34 cellular contexts compared by ENCODE assay signal in genomic region chr20:52212943-52213342, GRCh38.
"Had no signal": no experiment of that assay in that cellular context is flagged by ENCODE, and none has a peak within 500 bp of the region (broad histone marks: within the 10 kb centered on the region; RNA-seq: fewer than 3 reads in every experiment).

No MANE protein-coding gene starts in this region.

- H3K9me3 ChIP-seq: adrenal gland had no signal

- H3K27me3 ChIP-seq: adrenal gland, ascending aorta, body of pancreas, brain microvascular endothelial cell, breast epithelium, cardiac muscle cell had no signal

- H3K4me3 ChIP-seq: adrenal gland, ascending aorta, body of pancreas, breast epithelium, cardiac muscle cell had no signal

- ATAC-seq: activated naive CD4-positive, alpha-beta T cell treated with anti-CD3 and anti-CD28 coated beads, Interleukin-2, amount 50 U/mL, for 72 hours; activated naive CD8-positive, alpha-beta T cell treated with anti-CD3 and anti-CD28 coated beads, Interleukin-2, amount 50 U/mL, for 24 hours; activated T-cell treated with anti-CD3 and anti-CD28 coated beads, Interleukin-2, amount 50 U/mL, for 4 hours; activated T-cell treated with anti-CD3 and anti-CD28 coated beads, Interleukin-2, amount 50 U/mL, for 72 hours; activated T-helper 17 cell treated with anti-CD3 and anti-CD28 coated beads, Interleukin-2, amount 50 U/mL, for 72 hours; body of pancreas had no signal

- FAIRE-seq: astrocyte, bronchial epithelial cell had no signal

- H3K4me1 ChIP-seq: adrenal gland, ascending aorta, body of pancreas, breast epithelium had no signal

- DNase-seq: activated effector memory CD4-positive, alpha-beta T cell treated with anti-CD3 and anti-CD28 coated beads, Interleukin-2, amount 50 U/mL, for 16 hours; activated effector memory CD4-positive, alpha-beta T cell treated with Interleukin-2 at 50 U/mL for 16 hours; activated gamma-delta T cell; activated gamma-delta T cell treated with Interleukin-2 at 50 U/mL for 16 hours; activated naive CD4-positive, alpha-beta T cell; activated naive CD4-positive, alpha-beta T cell treated with anti-CD3 and anti-CD28 coated beads for 36 hours; activated naive CD4-positive, alpha-beta T cell treated with anti-CD3 and anti-CD28 coated beads, Interleukin-2, amount 10 ng/mL, durations not matched to agents 7 days and 5 days; activated naive CD4-positive, alpha-beta T cell treated with anti-CD3 and anti-CD28 coated beads, Interleukin-2, amount 50 U/mL, for 16 hours; activated naive CD4-positive, alpha-beta T cell treated with Interleukin-2 at 50 U/mL for 16 hours; activated naive CD8-positive, alpha-beta T cell treated with anti-CD3 and anti-CD28 coated beads for 36 hours; activated naive CD8-positive, alpha-beta T cell treated with anti-CD3 and anti-CD28 coated beads, Interleukin-2, amount 10 ng/mL, durations not matched to agents 7 days and 5 days; activated naive CD8-positive, alpha-beta T cell treated with anti-CD3 and anti-CD28 coated beads, Interleukin-2, amount 50 U/mL, for 24 hours; activated T-cell treated with anti-CD3 and anti-CD28 coated beads, Interleukin-2, amount 50 U/mL, for 1 hour; activated T-cell treated with anti-CD3 and anti-CD28 coated beads, Interleukin-2, amount 50 U/mL, for 24 hours; activated T-cell treated with anti-CD3 and anti-CD28 coated beads, Interleukin-2, amount 50 U/mL, for 4 hours; activated T-cell treated with anti-CD3 and anti-CD28 coated beads, Interleukin-2, amount 50 U/mL, for 48 hours; activated T-cell treated with anti-CD3 and anti-CD28 coated beads, Interleukin-2, amount 50 U/mL, for 72 hours; adrenal gland; amniotic stem cell; amygdala; anterior cingulate cortex; aorta; body of pancreas; brain microvascular endothelial cell; caudate nucleus; central memory CD4-positive, alpha-beta T cell; cerebellar nuclear complex had no signal

- H3K27ac ChIP-seq: adrenal gland, ascending aorta, body of pancreas, brain microvascular endothelial cell, breast epithelium, cardiac muscle cell had no signal

- H3K36me3 ChIP-seq: adrenal gland, ascending aorta, brain microvascular endothelial cell, breast epithelium, cardiac muscle cell had no signal
